8 cellular contexts compared by ENCODE assay signal in genomic region chr19:34430738-34431625, GRCh38. TPM values are rescaled to one million over a fixed set of nuclear protein-coding genes. Genes with fewer than 3 reads are reported as not detected.
DNase-seq lines count a peak whose midpoint lies in the region; ATAC-seq, FAIRE-seq and TF ChIP-seq lines count a peak whose summit lies in the region.

No MANE protein-coding gene starts in this region.

- peaks cover 23% of the 10 kb centered on the region for H3F3A ChIP-seq in MM.1S (ENCODE audit: insufficient read depth, low read length)

- peaks cover 9% of the 10 kb centered on the region for H3K36me3 ChIP-seq in BJ (ENCODE audit: control insufficient read depth, insufficient read depth, low read length)
- H3K36me3 ChIP-seq in MM.1S (replicated peaks; ENCODE audit: insufficient read depth, low read length) = peaks cover 16% of the 10 kb centered on the region; the same call in 1 of the 2 replicates
- peaks cover 10 to 43% (median 10%) of the 10 kb centered on the region in 3 experiments for H3K36me3 ChIP-seq in naive thymus-derived CD4-positive, alpha-beta T cell (ENCODE audit: control insufficient read depth in 2 of 3, insufficient read depth in 3 of 3, low read length in 3 of 3)

- no peak overlapping the region; the same call in 1 of the 2 replicates for H3K27ac ChIP-seq in MM.1S (ENCODE audit: low read length)
- H3K27ac ChIP-seq in dorsolateral prefrontal cortex = peak overlapping the region in 28 of 59 donors; percentile 0 to 93 (median 34)
- H3K27ac ChIP-seq in naive thymus-derived CD4-positive, alpha-beta T cell (ENCODE audit: low read depth, low read length) = peak overlapping the region; percentile 96

- H3K27me3 ChIP-seq in BJ (ENCODE audit: control insufficient read depth, insufficient read depth, low read length) (no peaks in the 10 kb centered on the region), MM.1S (replicated peaks; ENCODE audit: insufficient read depth, low read length) (no peaks in the 10 kb centered on the region), dorsolateral prefrontal cortex (no peaks in the 10 kb centered on the region)
- no peaks in the 10 kb centered on the region for H3K27me3 ChIP-seq in naive thymus-derived CD4-positive, alpha-beta T cell (ENCODE audit: control insufficient read depth in 2 of 2, insufficient read depth in 2 of 2, low read length in 2 of 2)

- H3K36me3 Mint-ChIP-seq in T-helper 1 cell treated with Interleukin-12 subunit alpha and Interleukin-12 subunit beta and Interleukin-4 antibody, amounts not matched to agents 30 μg/mL and 1 μg/mL, for 36 hours (ENCODE audit: low read depth) = peaks cover 13% of the 10 kb centered on the region
- H3K36me3 Mint-ChIP-seq in naive thymus-derived CD4-positive, alpha-beta T cell = peaks cover 4 to 16% (median 12%) of the 10 kb centered on the region in 5 donors

- ATAC-seq in naive thymus-derived CD4-positive, alpha-beta T cell = peak; percentile 74
- ATAC-seq in HG03108 (IDR thresholded peaks at IDR 0.05; ENCODE audit: unreplicated experiment) = no peak

- DNase-seq in BJ (ENCODE audit: low read depth) (no peak), GM12891 (ENCODE audit: insufficient read length, low spot score) (peak; percentile 44), MM.1S (peak; percentile 77), dorsolateral prefrontal cortex (no peak)
- peak in 7 of 9 donors; percentile 51 to 73 (median 64) for DNase-seq in naive thymus-derived CD4-positive, alpha-beta T cell
- no peak for DNase-seq in activated effector memory CD4-positive, alpha-beta T cell treated with anti-CD3 and anti-CD28 coated beads, Interleukin-2, amount 50 U/mL, for 16 hours

- peaks cover 26% of the 10 kb centered on the region for H3K4me1 Mint-ChIP-seq in T-helper 1 cell treated with Interleukin-12 subunit alpha and Interleukin-12 subunit beta and Interleukin-4 antibody, amounts not matched to agents 30 μg/mL and 1 μg/mL, for 36 hours (ENCODE audit: low read depth)
- H3K4me1 Mint-ChIP-seq in naive thymus-derived CD4-positive, alpha-beta T cell = peaks cover 24 to 60% (median 48%) of the 10 kb centered on the region in 7 donors

- H4K20me1 ChIP-seq in MM.1S (ENCODE audit: insufficient read depth, low read length) = peaks cover 41% of the 10 kb centered on the region

- no peak overlapping the region for H2AFZ ChIP-seq in MM.1S (ENCODE audit: low read length)

- H3K4me3 Mint-ChIP-seq in T-helper 1 cell treated with Interleukin-12 subunit alpha and Interleukin-12 subunit beta and Interleukin-4 antibody, amounts not matched to agents 30 μg/mL and 1 μg/mL, for 36 hours = peak overlapping the region; percentile 87
- peak overlapping the region; percentile 56 to 99 (median 88) for H3K4me3 Mint-ChIP-seq in naive thymus-derived CD4-positive, alpha-beta T cell

- H3K4me2 ChIP-seq in MM.1S (ENCODE audit: low read depth, low read length) = peak overlapping the region; percentile 98; the same call in 1 of the 2 replicates

- TF ChIP-seq CTCF in BJ (IDR thresholded peaks at IDR 0.05; ENCODE audit: insufficient read depth, low read depth, low read length) = peak; percentile 80
- peak; percentile 82 for TF ChIP-seq CTCF in MM.1S (IDR thresholded peaks at IDR 0.05; ENCODE audit: low read length)
- TF ChIP-seq CTCF in dorsolateral prefrontal cortex (IDR thresholded peaks at IDR 0.05 in 54 of 56, conservative IDR thresholded peaks at IDR 0.05 in 2 of 56; ENCODE audit: low read depth in 1 of 56, partially characterized antibody in 56 of 56) = peak in 54 of 56 donors; percentile 17 to 64 (median 50)

- H3K27ac Mint-ChIP-seq in T-helper 1 cell treated with Interleukin-12 subunit alpha and Interleukin-12 subunit beta and Interleukin-4 antibody, amounts not matched to agents 30 μg/mL and 1 μg/mL, for 36 hours = peak overlapping the region; percentile 50
- peak overlapping the region; percentile 19 to 92 (median 74) for H3K27ac Mint-ChIP-seq in naive thymus-derived CD4-positive, alpha-beta T cell

- H3K9me2 ChIP-seq in MM.1S (replicated peaks; ENCODE audit: insufficient read depth, low read length) = no peaks in the 10 kb centered on the region

- H3K4me3 ChIP-seq in BJ (ENCODE audit: low read depth, low read length) (no peak overlapping the region), MM.1S (ENCODE audit: low read length) (peak overlapping the region; percentile 81; the same call in 1 of the 2 replicates), dorsolateral prefrontal cortex (peak overlapping the region in 40 of 59 donors; percentile 3 to 98 (median 92))
- peak overlapping the region; percentile 14 for H3K4me3 ChIP-seq in naive thymus-derived CD4-positive, alpha-beta T cell (ENCODE audit: low read length)

- H3K27me3 Mint-ChIP-seq in T-helper 1 cell treated with Interleukin-12 subunit alpha and Interleukin-12 subunit beta and Interleukin-4 antibody, amounts not matched to agents 30 μg/mL and 1 μg/mL, for 36 hours (ENCODE audit: low read depth) = no peaks in the 10 kb centered on the region
- H3K27me3 Mint-ChIP-seq in naive thymus-derived CD4-positive, alpha-beta T cell = no peaks in the 10 kb centered on the region

- CTCF ChIA-PET in BJ (lab: Yijun Ruan, JAX) = interaction anchor here (0.7 to 1.6 kb wide), 9 partner anchors 10 to 1351 kb away, joined by 3 to 18 read pairs (median 3); partner anchors contain the start of gene WTIP
- CTCF ChIA-PET in naive thymus-derived CD4-positive, alpha-beta T cell (lab: Charles Lee) = interaction anchor here (0.8 to 1.6 kb wide), 6 partner anchors 10 to 161 kb away, joined by 3 to 4 read pairs (median 3); no protein-coding TSS in a partner anchor

- no peak overlapping the region for H3K9ac ChIP-seq in MM.1S (ENCODE audit: low read length)

- POLR2A ChIA-PET in BJ (lab: Charles Lee) = no interaction called here
- POLR2A ChIA-PET in naive thymus-derived CD4-positive, alpha-beta T cell (lab: Charles Lee) = interaction anchor here (2.1 kb wide), 1 partner anchor 66 kb away, joined by 7 read pairs; the partner anchor contains the start of gene GPI

- TF ChIP-seq POLR2A in GM12891 (IDR thresholded peaks at IDR 0.05; ENCODE audit: low read depth, low read length) = no peak

- H3K79me2 ChIP-seq in MM.1S (ENCODE audit: low read length) = peaks cover 82% of the 10 kb centered on the region

- no peaks in the 10 kb centered on the region for H3K9me3 Mint-ChIP-seq in T-helper 1 cell treated with Interleukin-12 subunit alpha and Interleukin-12 subunit beta and Interleukin-4 antibody, amounts not matched to agents 30 μg/mL and 1 μg/mL, for 36 hours
- no peaks in the 10 kb centered on the region for H3K9me3 Mint-ChIP-seq in naive thymus-derived CD4-positive, alpha-beta T cell

- H3K4me1 ChIP-seq in MM.1S (ENCODE audit: low read length) = peaks cover 8% of the 10 kb centered on the region
- peaks cover 12 to 13% of the 10 kb centered on the region in 2 donors for H3K4me1 ChIP-seq in naive thymus-derived CD4-positive, alpha-beta T cell (ENCODE audit: control insufficient read depth in 2 of 2, insufficient read depth in 2 of 2, low read length in 2 of 2)

- FAIRE-seq in GM12891 (lab: Jason Lieb, UNC) = peak; percentile 89

- H3K9me3 ChIP-seq in MM.1S (replicated peaks; ENCODE audit: insufficient read depth, low read length) = no peaks in the 10 kb centered on the region
- no peaks in the 10 kb centered on the region for H3K9me3 ChIP-seq in naive thymus-derived CD4-positive, alpha-beta T cell (ENCODE audit: control insufficient read depth in 2 of 3, low read length in 3 of 3)

- intact Hi-C loops in dorsolateral prefrontal cortex (cut with DNase I) = no loop called here
- intact Hi-C loops in naive thymus-derived CD4-positive, alpha-beta T cell (cut with micrococcal nuclease) = loop anchor here in 1 of 2 donors (1.0 to 5.0 kb wide), 4 partner anchors 81 to 309 kb away; partner anchors contain the start of gene LSM14A

TF ChIP-seq in GM12891, 5 proteins besides CTCF, POLR2A, EP300 and RAD21:
- TF ChIP-seq POU2F2 (IDR thresholded peaks at IDR 0.05; ENCODE audit: low read depth, low read length) = no peak
- TF ChIP-seq TAF1 (IDR thresholded peaks at IDR 0.05; ENCODE audit: low read depth, low read length) = no peak

RNA-seq across cellular contexts. Expression of gene UBA2, which starts 2.8 kb away (rescaled TPM):
- polyA plus RNA-seq in BJ (2011; rRNA removed) = 65.6 and 116 TPM in 2 replicates
- 75.2 and 80.3 TPM in 2 replicates for polyA minus RNA-seq in BJ (2011; rRNA and poly(A)+ RNA removed)
- polyA plus RNA-seq in GM12891 (2012; ENCODE audit: low read depth, missing spikeins) = 75.2 TPM
- total RNA-seq in dorsolateral prefrontal cortex = 10 to 100 TPM; 52.0 to 96.4 (median 72.7) TPM
- total RNA-seq in naive thymus-derived CD4-positive, alpha-beta T cell = 100 to 1,000 TPM in 1 of 5 experiments, 10 to 100 TPM in 4; 71.1 to 113 (median 82.4) TPM
- 100 to 1,000 TPM; 112 to 131 TPM for polyA plus RNA-seq in naive thymus-derived CD4-positive, alpha-beta T cell

RNA-seq across cellular contexts. Expression of gene PDCD2L, which starts 26.8 kb away (rescaled TPM):
- polyA plus RNA-seq in BJ (2011; rRNA removed) = 9.2 and 9.3 TPM in 2 replicates
- polyA minus RNA-seq in BJ (2011; rRNA and poly(A)+ RNA removed) = 7.1 and 9.7 TPM in 2 replicates
- 19.5 TPM for polyA plus RNA-seq in GM12891 (2012; ENCODE audit: low read depth, missing spikeins)
- 10 to 100 TPM in 94 of 120 experiments, 1 to 10 TPM in 26; 5.0 to 24.8 (median 12.6) TPM for total RNA-seq in dorsolateral prefrontal cortex
- 10 to 100 TPM in 3 of 5 experiments, 1 to 10 TPM in 2; 4.9 to 14.5 (median 12.1) TPM for total RNA-seq in naive thymus-derived CD4-positive, alpha-beta T cell
- polyA plus RNA-seq in naive thymus-derived CD4-positive, alpha-beta T cell = 10 to 100 TPM; 18.9 to 23.3 TPM

RNA-seq across cellular contexts. Expression of gene WTIP, which starts 50.6 kb away (rescaled TPM):
- polyA plus RNA-seq in BJ (2011; rRNA removed) = 36.5 and 60.9 TPM in 2 replicates
- 50.9 and 82.4 TPM in 2 replicates for polyA minus RNA-seq in BJ (2011; rRNA and poly(A)+ RNA removed)
- 0.33 TPM for polyA plus RNA-seq in GM12891 (2012; ENCODE audit: low read depth, missing spikeins)
- total RNA-seq in dorsolateral prefrontal cortex = 10 to 100 TPM in 42 of 120 experiments, 1 to 10 TPM in 78; 3.4 to 27.7 (median 7.9) TPM
- under 1 TPM; 0.08 to 0.77 (median 0.22) TPM for total RNA-seq in naive thymus-derived CD4-positive, alpha-beta T cell
- polyA plus RNA-seq in naive thymus-derived CD4-positive, alpha-beta T cell = not detected

Comparison
In these comparisons a context has a peak if more than half of its experiments do, and no peak if none do; other contexts are left out.
1. DNase-seq: peak in GM12891 (single experiment), MM.1S (single experiment) and naive thymus-derived CD4-positive, alpha-beta T cell (7 of 9); none in BJ (single experiment), dorsolateral prefrontal cortex (0 of 10) and activated effector memory CD4-positive, alpha-beta T cell treated with anti-CD3 and anti-CD28 coated beads, Interleukin-2, amount 50 U/mL, for 16 hours (single experiment).
2. Peak in every context shown above with its lines, with median percentiles within 50 percentile points of each other: CTCF ChIP-seq.